In genomic region chr22:24402460-24403192, GRCh38 we compare ENCODE assay signal across 8 cellular contexts. TPM values are rescaled to one million over a fixed set of nuclear protein-coding genes. Genes with fewer than 3 reads are reported as not detected.
A peak's percentile ranks its signal among the peaks of the same experiment; 100 is the strongest.
DNase-seq lines count a peak whose midpoint lies in the region; ATAC-seq and TF ChIP-seq lines count a peak whose summit lies in the region.

No MANE protein-coding gene starts in this region.

- ATAC-seq in activated CD8-positive, alpha-beta T cell treated with anti-CD3 and anti-CD28 coated beads, Interleukin-2, amount 10 ng/mL, durations not matched to agents 7 days and 5 days, result peak; percentile 54
- ATAC-seq in Right ventricle myocardium superior (ENCODE audit: poor library complexity), result peak; percentile 93
- ATAC-seq in CD4-positive, alpha-beta T cell (ENCODE audit: poor library complexity), result no peak

- no peak overlapping the region for H3K27ac ChIP-seq in CD4-positive, alpha-beta T cell (ENCODE audit: low read depth, low read length)

- POLR2A ChIA-PET in activated CD8-positive, alpha-beta T cell treated with anti-CD3 and anti-CD28 coated beads, Interleukin-2, amount 10 ng/mL, durations not matched to agents 7 days and 5 days (lab: Charles Lee), result no interaction called here
- POLR2A ChIA-PET in CD4-positive, alpha-beta T cell (lab: Charles Lee), result no interaction called here

- DNase-seq in SIG-M5 treated with dmso at 0.1 percent for 504 hours (lab: John Stamatoyannopoulos, UW; ENCODE audit: unreplicated experiment), result peak; percentile 71
- DNase-seq in SIG-M5 (lab: John Stamatoyannopoulos, UW), result no peak
- peak; percentile 95 for DNase-seq in M059J (ENCODE audit: low read depth)
- no peak for DNase-seq in activated CD8-positive, alpha-beta T cell treated with anti-CD3 and anti-CD28 coated beads, Interleukin-2, amount 10 ng/mL, durations not matched to agents 7 days and 5 days
- DNase-seq in Right ventricle myocardium superior, result peak; percentile 76
- peak; percentile 77 for DNase-seq in retinal pigment epithelial cell (ENCODE audit: low read depth)
- DNase-seq in CD4-positive, alpha-beta T cell, result no peak
- DNase-seq in activated CD4-positive, alpha-beta T cell treated with anti-CD3 and anti-CD28 coated beads for 4 hours, result no peak

- H3K9me3 Mint-ChIP-seq in activated CD8-positive, alpha-beta T cell treated with anti-CD3 and anti-CD28 coated beads, Interleukin-2, amount 10 ng/mL, durations not matched to agents 7 days and 5 days (ENCODE audit: insufficient read depth), result no peaks in the 10 kb centered on the region
- H3K9me3 Mint-ChIP-seq in CD4-positive, alpha-beta T cell, result no peaks in the 10 kb centered on the region

- H3K4me3 Mint-ChIP-seq in activated CD8-positive, alpha-beta T cell treated with anti-CD3 and anti-CD28 coated beads, Interleukin-2, amount 10 ng/mL, durations not matched to agents 7 days and 5 days, result no peak overlapping the region
- no peak overlapping the region for H3K4me3 Mint-ChIP-seq in CD4-positive, alpha-beta T cell

- H3K9me3 ChIP-seq in CD4-positive, alpha-beta T cell (ENCODE audit: control insufficient read depth, low read length), result no peaks in the 10 kb centered on the region

- CTCF ChIA-PET in activated CD8-positive, alpha-beta T cell treated with anti-CD3 and anti-CD28 coated beads, Interleukin-2, amount 10 ng/mL, durations not matched to agents 7 days and 5 days (lab: Charles Lee), result interaction anchor here (1.1 to 1.5 kb wide), 3 partner anchors 9 to 20 kb away, joined by 3 to 6 read pairs (median 4); no protein-coding TSS in a partner anchor
- CTCF ChIA-PET in CD4-positive, alpha-beta T cell (lab: Charles Lee), result interaction anchor here (0.7 kb wide), 1 partner anchor 73 kb away, joined by 5 read pairs; no protein-coding TSS in a partner anchor

- no peaks in the 10 kb centered on the region for H3K27me3 Mint-ChIP-seq in activated CD8-positive, alpha-beta T cell treated with anti-CD3 and anti-CD28 coated beads, Interleukin-2, amount 10 ng/mL, durations not matched to agents 7 days and 5 days (ENCODE audit: low read depth)
- H3K27me3 Mint-ChIP-seq in CD4-positive, alpha-beta T cell, result no peaks in the 10 kb centered on the region

- TF ChIP-seq CTCF in retinal pigment epithelial cell (conservative IDR thresholded peaks at IDR 0.05; ENCODE audit: low read depth, low read length), result no peak
- no peak for TF ChIP-seq CTCF in CD4-positive, alpha-beta T cell (IDR thresholded peaks at IDR 0.05)

- intact Hi-C loops in Right ventricle myocardium superior (cut with DNase I), result no loop called here
- intact Hi-C loops in CD4-positive, alpha-beta T cell (cut with DNase I, micrococcal nuclease), result no loop called here

- no peaks in the 10 kb centered on the region for H3K27me3 ChIP-seq in CD4-positive, alpha-beta T cell (ENCODE audit: control insufficient read depth, insufficient read depth, low read length)

- peaks cover 38% of the 10 kb centered on the region for H3K36me3 Mint-ChIP-seq in activated CD8-positive, alpha-beta T cell treated with anti-CD3 and anti-CD28 coated beads, Interleukin-2, amount 10 ng/mL, durations not matched to agents 7 days and 5 days (ENCODE audit: low read depth)
- H3K36me3 Mint-ChIP-seq in CD4-positive, alpha-beta T cell (ENCODE audit: low read depth), result peaks cover 62% of the 10 kb centered on the region

- peaks cover 65% of the 10 kb centered on the region for H3K4me1 Mint-ChIP-seq in activated CD8-positive, alpha-beta T cell treated with anti-CD3 and anti-CD28 coated beads, Interleukin-2, amount 10 ng/mL, durations not matched to agents 7 days and 5 days (ENCODE audit: low read depth)
- H3K4me1 Mint-ChIP-seq in CD4-positive, alpha-beta T cell (ENCODE audit: low read depth), result peaks cover 33% of the 10 kb centered on the region

- peak overlapping the region; percentile 80 for H3K27ac Mint-ChIP-seq in activated CD8-positive, alpha-beta T cell treated with anti-CD3 and anti-CD28 coated beads, Interleukin-2, amount 10 ng/mL, durations not matched to agents 7 days and 5 days
- no peak overlapping the region for H3K27ac Mint-ChIP-seq in CD4-positive, alpha-beta T cell

- no peak overlapping the region for H3K4me3 ChIP-seq in retinal pigment epithelial cell (ENCODE audit: low read length)

RNA-seq across cellular contexts. Expression of gene ADORA2A, which starts 24.8 kb away (rescaled TPM):
- 2.7 and 5.2 TPM in 2 replicates for total RNA-seq in M059J (2014; rRNA removed; shearing (Covaris generic))
- 10 to 100 TPM; 20.3 to 20.4 TPM for total RNA-seq in activated CD8-positive, alpha-beta T cell treated with anti-CD3 and anti-CD28 coated beads, Interleukin-2, amount 10 ng/mL, durations not matched to agents 7 days and 5 days
- 4.1 TPM for total RNA-seq in Right ventricle myocardium superior
- 10 to 100 TPM; 15.5 to 16.4 TPM for total RNA-seq in CD4-positive, alpha-beta T cell

Comparison
In these comparisons a context has a peak if more than half of its experiments do, and no peak if none do; other contexts are left out.
1. DNase-seq: peak in SIG-M5 treated with dmso at 0.1 percent for 504 hours (single experiment), M059J (single experiment), Right ventricle myocardium superior (single experiment) and retinal pigment epithelial cell (single experiment); none in SIG-M5 (single experiment), activated CD8-positive, alpha-beta T cell treated with anti-CD3 and anti-CD28 coated beads, Interleukin-2, amount 10 ng/mL, durations not matched to agents 7 days and 5 days (single experiment), CD4-positive, alpha-beta T cell (0 of 10) and activated CD4-positive, alpha-beta T cell treated with anti-CD3 and anti-CD28 coated beads for 4 hours (0 of 2).